Comparison of ENCODE assay signal across 13 cellular contexts in genomic region chr17:18140648-18141047, GRCh38. TPM values are rescaled to one million over a fixed set of nuclear protein-coding genes. Genes with fewer than 3 reads are reported as not detected.
A peak's percentile ranks its signal among the peaks of the same experiment; 100 is the strongest.
DNase-seq lines count a peak whose midpoint lies in the region; ATAC-seq, FAIRE-seq and TF ChIP-seq lines count a peak whose summit lies in the region.
"Had no signal": no experiment of that assay in that cellular context is flagged by ENCODE, and none has a peak within 500 bp of the region (broad histone marks: within the 10 kb centered on the region; RNA-seq: fewer than 3 reads in every experiment).

No MANE protein-coding gene starts in this region.

- no peaks in the 10 kb centered on the region for H3K36me3 Mint-ChIP-seq in stimulated activated naive B cell treated with anti-CD40 and anti-IgM and Interleukin-4, amounts not matched to agents 10 μg/mL and 1 μg/mL and 100 μg/mL, for 72 hours
- no peaks in the 10 kb centered on the region for H3K36me3 Mint-ChIP-seq in progenitor cell of endocrine pancreas (ENCODE audit: insufficient read depth)

- no peak for TF ChIP-seq EP300 in HepG2 (IDR thresholded peaks at IDR 0.05; ENCODE audit: low read depth in 2 of 2, low read length in 2 of 2)
- no peak for TF ChIP-seq EP300 in HepG2 (CRISPR knock-in tag; IDR thresholded peaks at IDR 0.05; ENCODE audit: borderline replicate concordance)

- no peak for DNase-seq in HepG2 (ENCODE audit: low spot score)
- DNase-seq in right lobe of liver = no peak
- no peak for DNase-seq in Panc1 (ENCODE audit: low read depth, low spot score)
- no peak for DNase-seq in sciatic nerve (ENCODE audit: low spot score)
- no peak for DNase-seq in stimulated activated naive B cell treated with anti-CD40 and anti-IgM and Interleukin-4, amounts not matched to agents 10 μg/mL and 1 μg/mL and 100 μg/mL, for 72 hours
- DNase-seq in H54 (ENCODE audit: insufficient read length, low spot score) = no peak
- no peak for DNase-seq in progenitor cell of endocrine pancreas (ENCODE audit: low spot score, unreplicated experiment)

- no peak overlapping the region for H3K27ac Mint-ChIP-seq in stimulated activated naive B cell treated with anti-CD40 and anti-IgM and Interleukin-4, amounts not matched to agents 10 μg/mL and 1 μg/mL and 100 μg/mL, for 72 hours
- no peak overlapping the region for H3K27ac Mint-ChIP-seq in progenitor cell of endocrine pancreas
- H3K27ac Mint-ChIP-seq: CD4-positive, alpha-beta T cell had no signal

- no peak for TF ChIP-seq POLR2A in HepG2 (IDR thresholded peaks at IDR 0.05; ENCODE audit: insufficient read depth in 1 of 2, low read depth in 2 of 2, low read length in 2 of 2)
- TF ChIP-seq POLR2A in right lobe of liver (IDR thresholded peaks at IDR 0.05) = no peak
- no peak for TF ChIP-seq POLR2A in H54 (IDR thresholded peaks at IDR 0.05; ENCODE audit: low read depth, low read length)

- no peak overlapping the region for H2AFZ ChIP-seq in HepG2 (ENCODE audit: low read length)
- H2AFZ ChIP-seq: GM23248 had no signal

- H3K27me3 ChIP-seq in HepG2 (ENCODE audit: control insufficient read depth in 1 of 2, insufficient read depth in 2 of 2, low read length in 2 of 2) = peaks cover 0 to 2% of the 10 kb centered on the region in 2 experiments; a peak in 1 of 5 replicates
- H3K27me3 ChIP-seq in right lobe of liver = no peaks in the 10 kb centered on the region
- no peaks in the 10 kb centered on the region for H3K27me3 ChIP-seq in Panc1 (ENCODE audit: control insufficient read depth, insufficient read depth, low read length)

- WGBS in HepG2 (ENCODE audit: low lambda C conversion rate) = 78% methylated on average over 3 of the region's 3 CpGs
- 60% methylated on average over 1 of the region's 3 CpGs for WGBS in right lobe of liver (ENCODE audit: insufficient coverage, low coverage, low lambda C conversion rate, missing lambda C conversion rate)

- BruUV-seq in HepG2 (replicated peaks; lab: Mats Ljungman, UMichigan) (no TSS peak), Panc1 (replicated peaks; lab: Mats Ljungman, UMichigan) (no TSS peak)

- CTCF ChIA-PET in HepG2 (lab: Yijun Ruan, JAX; ENCODE audit: low intra/inter-chr PET ratio, low total read pairs) (no interaction called here), HEK293 (lab: Yijun Ruan, JAX) (interaction anchor here (0.6 to 2.9 kb wide), 17 partner anchors 9 to 416 kb away, joined by 3 to 32 read pairs (median 5); partner anchors contain the start of gene MIEF2), Panc1 (lab: Charles Lee) (no interaction called here)

- no peak for TF ChIP-seq CTCF in HepG2 (CRISPR knock-in tag; IDR thresholded peaks at IDR 0.05)
- TF ChIP-seq CTCF in right lobe of liver (IDR thresholded peaks at IDR 0.05) = no peak
- TF ChIP-seq CTCF in HEK293 (tag by site-specific recombination; IDR thresholded peaks at IDR 0.05) = no peak
- no peak for TF ChIP-seq CTCF in Panc1 (IDR thresholded peaks at IDR 0.05)
- no peak for TF ChIP-seq CTCF in progenitor cell of endocrine pancreas (IDR thresholded peaks at IDR 0.05; ENCODE audit: unreplicated experiment)

- no peak overlapping the region for H3K4me3 ChIP-seq in HepG2 (replicated peaks in 1 of 3; ENCODE audit: insufficient read depth in 1 of 3, low read depth in 2 of 3, low read length in 3 of 3)
- no peak overlapping the region for H3K4me3 ChIP-seq in right lobe of liver
- no peak overlapping the region for H3K4me3 ChIP-seq in HEK293 (ENCODE audit: low read depth, low read length)
- H3K4me3 ChIP-seq in Panc1 (ENCODE audit: low read depth in 2 of 2, low read length in 2 of 2) = no peak overlapping the region
- H3K4me3 ChIP-seq: GM23248 had no signal

- FAIRE-seq in HepG2 (lab: Jason Lieb, UNC) (no peak), H54 (lab: Jason Lieb, UNC) (no peak)

- H3K9ac ChIP-seq in HepG2 (ENCODE audit: insufficient read depth, low read depth, low read length) = no peak overlapping the region
- H3K9ac ChIP-seq: GM23248 had no signal

- no peaks in the 10 kb centered on the region for H3K79me2 ChIP-seq in HepG2 (ENCODE audit: insufficient read depth, low read length)

- no peaks in the 10 kb centered on the region; the same call in 1 of the 2 replicates for H4K20me1 ChIP-seq in HepG2 (ENCODE audit: insufficient read depth, low read length)

- no peaks in the 10 kb centered on the region for H3K9me3 Mint-ChIP-seq in stimulated activated naive B cell treated with anti-CD40 and anti-IgM and Interleukin-4, amounts not matched to agents 10 μg/mL and 1 μg/mL and 100 μg/mL, for 72 hours
- no peaks in the 10 kb centered on the region for H3K9me3 Mint-ChIP-seq in progenitor cell of endocrine pancreas (ENCODE audit: low read depth)
- H3K9me3 Mint-ChIP-seq: CD4-positive, alpha-beta T cell had no signal

- ATAC-seq in HepG2 (no peak), right lobe of liver (no peak), Panc1 (peak; percentile 14; the same call in 1 of the 2 replicates), sciatic nerve (peak; percentile 3)
- ATAC-seq in stimulated activated naive B cell treated with anti-CD40 and anti-IgM and Interleukin-4, amounts not matched to agents 10 μg/mL and 1 μg/mL and 100 μg/mL, for 72 hours (replicated peaks) = no peak

- no peak for TF ChIP-seq RAD21 in HepG2 (CRISPR knock-in tag; IDR thresholded peaks at IDR 0.05)

- peaks cover 6 to 14% of the 10 kb centered on the region in 2 donors for H3K27me3 Mint-ChIP-seq in stimulated activated naive B cell treated with anti-CD40 and anti-IgM and Interleukin-4, amounts not matched to agents 10 μg/mL and 1 μg/mL and 100 μg/mL, for 72 hours
- peaks cover 5% of the 10 kb centered on the region for H3K27me3 Mint-ChIP-seq in progenitor cell of endocrine pancreas

- no peak overlapping the region for H3K27ac ChIP-seq in HepG2 (ENCODE audit: extremely low read length, insufficient read depth, low read length)
- peak overlapping the region in 1 of 3 donors; percentile 90 for H3K27ac ChIP-seq in right lobe of liver
- H3K27ac ChIP-seq in HEK293 (ENCODE audit: extremely low read depth, low read depth, low read length) = no peak overlapping the region
- no peak overlapping the region for H3K27ac ChIP-seq in Panc1 (ENCODE audit: low read length)
- H3K27ac ChIP-seq: C4-2B, GM23248 had no signal

- H3K4me1 Mint-ChIP-seq in stimulated activated naive B cell treated with anti-CD40 and anti-IgM and Interleukin-4, amounts not matched to agents 10 μg/mL and 1 μg/mL and 100 μg/mL, for 72 hours = peaks cover 0 to 2% of the 10 kb centered on the region in 2 donors
- H3K4me1 Mint-ChIP-seq in progenitor cell of endocrine pancreas (ENCODE audit: low read depth) = peaks cover 7% of the 10 kb centered on the region

- intact Hi-C loops in HepG2 (cut with micrococcal nuclease; ENCODE audit: unreplicated experiment) = no loop called here
- intact Hi-C loops in right lobe of liver (cut with DNase I) = no loop called here
- intact Hi-C loops in Panc1 (cut with micrococcal nuclease; ENCODE audit: unreplicated experiment) = loop anchor here (10.0 kb wide), 1 partner anchor 74 kb away; no protein-coding TSS in a partner anchor
- intact Hi-C loops in sciatic nerve (cut with DNase I) = no loop called here

- no peaks in the 10 kb centered on the region for H3K36me3 ChIP-seq in HepG2 (replicated peaks in 1 of 2; ENCODE audit: control insufficient read depth in 1 of 2, insufficient read depth in 2 of 2, low read length in 2 of 2)
- no peaks in the 10 kb centered on the region for H3K36me3 ChIP-seq in right lobe of liver
- no peaks in the 10 kb centered on the region for H3K36me3 ChIP-seq in HEK293 (ENCODE audit: control insufficient read depth in 2 of 2, insufficient read depth in 1 of 2, low read length in 2 of 2)
- H3K36me3 ChIP-seq in Panc1 (ENCODE audit: control insufficient read depth, insufficient read depth, low read length) = no peaks in the 10 kb centered on the region

- H3K9me3 ChIP-seq in HepG2 (ENCODE audit: low read length) (no peaks in the 10 kb centered on the region), right lobe of liver (no peaks in the 10 kb centered on the region), HEK293 (ENCODE audit: control insufficient read depth, insufficient read depth, low read depth, low read length) (no peaks in the 10 kb centered on the region), Panc1 (ENCODE audit: control insufficient read depth, insufficient read depth, low read depth, low read length) (no peaks in the 10 kb centered on the region)
- H3K9me3 ChIP-seq: Caco-2 had no signal

- in situ Hi-C loops in HepG2 (cut with HindIII; ENCODE audit: extremely low pct_ligation_motif_present, low pct_unique_long_range_greater_than_20kb) (no loop called here), Panc1 (cut with HindIII; ENCODE audit: low pct_unique_long_range_greater_than_20kb, low sequenced_read_pairs) (no loop called here)

- H3K4me2 ChIP-seq in HepG2 (ENCODE audit: low read depth, low read length) = 0 out of 2 replicates have a peak overlapping the region, but pooled peaks have one; percentile 24

- peaks cover 45% of the 10 kb centered on the region for H3K4me1 ChIP-seq in HepG2 (ENCODE audit: insufficient read depth, low read length)
- H3K4me1 ChIP-seq in right lobe of liver = peaks cover 0 to 46% (median 20%) of the 10 kb centered on the region in 4 donors
- no peaks in the 10 kb centered on the region for H3K4me1 ChIP-seq in HEK293 (ENCODE audit: control insufficient read depth, insufficient read depth, low read length)
- H3K4me1 ChIP-seq in Panc1 (ENCODE audit: control insufficient read depth, insufficient read depth, low read length) = no peaks in the 10 kb centered on the region

- POLR2A ChIA-PET in HepG2 (lab: Yijun Ruan, JAX) = interaction anchor here (1.0 kb wide), 1 partner anchor 43 kb away, joined by 3 read pairs; the partner anchor contains the start of gene ALKBH5
- POLR2A ChIA-PET in HEK293 (lab: Yijun Ruan, JAX) = no interaction called here
- POLR2A ChIA-PET in Panc1 (lab: Charles Lee) = no interaction called here

- H3K4me3 Mint-ChIP-seq in stimulated activated naive B cell treated with anti-CD40 and anti-IgM and Interleukin-4, amounts not matched to agents 10 μg/mL and 1 μg/mL and 100 μg/mL, for 72 hours = no peak overlapping the region
- H3K4me3 Mint-ChIP-seq in progenitor cell of endocrine pancreas (ENCODE audit: low read depth) = no peak overlapping the region
- H3K4me3 Mint-ChIP-seq: CD4-positive, alpha-beta T cell had no signal

RNA-seq across cellular contexts. Expression of gene MYO15A, which starts 32.1 kb away (rescaled TPM):
- total RNA-seq in HepG2 (2016; rRNA removed; fragmentation: Illumina TruSeq; extraction: Trizol) = 0.07 and 0.18 TPM in 2 replicates
- not detected in 2 replicates for total RNA-seq in HepG2 (2016; cell fraction: cytosol; rRNA removed; fragmentation: Illumina TruSeq; extraction: Trizol; ENCODE audit: low read depth)
- 0.11 TPM in 1 of 2 replicates, not detected in the other for total RNA-seq in HepG2 (2016; cell fraction: insoluble cytoplasmic fraction; rRNA removed; fragmentation: Illumina TruSeq; extraction: Trizol)
- not detected in 2 replicates for total RNA-seq in HepG2 (2016; cell fraction: membrane; rRNA removed; fragmentation: Illumina TruSeq; extraction: Trizol)
- total RNA-seq in HepG2 (2016; cell fraction: nucleus; rRNA removed; fragmentation: Illumina TruSeq; extraction: Trizol) = not detected in 2 replicates
- 0.20 and 0.35 TPM in 2 replicates for polyA plus RNA-seq in HepG2 (2011; rRNA removed)
- polyA plus RNA-seq in HepG2 (2011; cell fraction: cytosol; rRNA removed) = 0.01 and 0.04 TPM in 2 replicates
- 2.3 and 2.8 TPM in 2 replicates for polyA plus RNA-seq in HepG2 (2011; cell fraction: nucleus; rRNA removed)
- 0.23 and 0.32 TPM in 2 replicates for polyA plus RNA-seq in HepG2 (2012)
- not detected in 2 replicates for polyA plus RNA-seq in HepG2 (2016; cell fraction: cytosol; fragmentation: Illumina TruSeq; extraction: Trizol; ENCODE audit: low read depth)
- polyA plus RNA-seq in HepG2 (2016; cell fraction: insoluble cytoplasmic fraction; fragmentation: Illumina TruSeq; extraction: Trizol; ENCODE audit: low read depth) = not detected in 2 replicates
- not detected in 2 replicates for polyA plus RNA-seq in HepG2 (2016; cell fraction: membrane; fragmentation: Illumina TruSeq; extraction: Trizol; ENCODE audit: low read depth)
- polyA plus RNA-seq in HepG2 (2016; cell fraction: nucleus; fragmentation: Illumina TruSeq; extraction: Trizol; ENCODE audit: insufficient read depth, low read depth) = 0.56 and 0.60 TPM in 2 replicates
- 0.02 and 0.28 TPM in 2 replicates for polyA minus RNA-seq in HepG2 (2011; rRNA and poly(A)+ RNA removed; ENCODE audit: low replicate concordance)
- not detected in 2 replicates for polyA minus RNA-seq in HepG2 (2011; cell fraction: cytosol; rRNA and poly(A)+ RNA removed)
- polyA minus RNA-seq in HepG2 (2011; cell fraction: nucleus; rRNA and poly(A)+ RNA removed) = 0.52 and 0.75 TPM in 2 replicates
- 1 to 10 TPM in 4 of 6 experiments, under 1 TPM in 2; 0.19 to 6.2 (median 1.5) TPM for total RNA-seq in right lobe of liver
- 0.36 TPM for total RNA-seq in Panc1 (2021; ENCODE audit: unreplicated experiment)
- 0.73 TPM for polyA plus RNA-seq in Panc1 (2012; ENCODE audit: insufficient read length)
- total RNA-seq in sciatic nerve = 4.4 TPM
- total RNA-seq in progenitor cell of endocrine pancreas = 3.3 and 3.9 TPM in 2 replicates
- total RNA-seq: Caco-2, G401 had no signal

RNA-seq across cellular contexts. Expression of gene ALKBH5, which starts 43.0 kb away (rescaled TPM):
- 68.9 and 77.9 TPM in 2 replicates for total RNA-seq in HepG2 (2016; rRNA removed; fragmentation: Illumina TruSeq; extraction: Trizol)
- total RNA-seq in HepG2 (2016; cell fraction: cytosol; rRNA removed; fragmentation: Illumina TruSeq; extraction: Trizol; ENCODE audit: low read depth) = 33.0 and 40.4 TPM in 2 replicates
- total RNA-seq in HepG2 (2016; cell fraction: insoluble cytoplasmic fraction; rRNA removed; fragmentation: Illumina TruSeq; extraction: Trizol) = 67.3 and 68.1 TPM in 2 replicates
- 116 and 133 TPM in 2 replicates for total RNA-seq in HepG2 (2016; cell fraction: membrane; rRNA removed; fragmentation: Illumina TruSeq; extraction: Trizol)
- total RNA-seq in HepG2 (2016; cell fraction: nucleus; rRNA removed; fragmentation: Illumina TruSeq; extraction: Trizol) = 33.2 and 35.5 TPM in 2 replicates
- polyA plus RNA-seq in HepG2 (2011; rRNA removed) = 76.9 and 81.4 TPM in 2 replicates
- polyA plus RNA-seq in HepG2 (2011; cell fraction: cytosol; rRNA removed) = 86.0 TPM in 2 replicates
- 33.7 and 38.7 TPM in 2 replicates for polyA plus RNA-seq in HepG2 (2011; cell fraction: nucleus; rRNA removed)
- polyA plus RNA-seq in HepG2 (2012) = 40.0 and 40.1 TPM in 2 replicates
- polyA plus RNA-seq in HepG2 (2016; cell fraction: cytosol; fragmentation: Illumina TruSeq; extraction: Trizol; ENCODE audit: low read depth) = 28.2 and 39.0 TPM in 2 replicates
- polyA plus RNA-seq in HepG2 (2016; cell fraction: insoluble cytoplasmic fraction; fragmentation: Illumina TruSeq; extraction: Trizol; ENCODE audit: low read depth) = 72.9 and 78.4 TPM in 2 replicates
- polyA plus RNA-seq in HepG2 (2016; cell fraction: membrane; fragmentation: Illumina TruSeq; extraction: Trizol; ENCODE audit: low read depth) = 87.0 and 103 TPM in 2 replicates
- 49.9 and 55.5 TPM in 2 replicates for polyA plus RNA-seq in HepG2 (2016; cell fraction: nucleus; fragmentation: Illumina TruSeq; extraction: Trizol; ENCODE audit: insufficient read depth, low read depth)
- 171 and 230 TPM in 2 replicates for polyA minus RNA-seq in HepG2 (2011; rRNA and poly(A)+ RNA removed; ENCODE audit: low replicate concordance)
- 93.0 and 100 TPM in 2 replicates for polyA minus RNA-seq in HepG2 (2011; cell fraction: cytosol; rRNA and poly(A)+ RNA removed)
- polyA minus RNA-seq in HepG2 (2011; cell fraction: nucleus; rRNA and poly(A)+ RNA removed) = 24.7 and 35.2 TPM in 2 replicates
- 10 to 100 TPM; 57.5 to 71.8 (median 66.1) TPM for total RNA-seq in right lobe of liver
- 94.5 TPM for total RNA-seq in Panc1 (2021; ENCODE audit: unreplicated experiment)
- polyA plus RNA-seq in Panc1 (2012; ENCODE audit: insufficient read length) = 58.6 TPM
- total RNA-seq in sciatic nerve = 96.3 TPM
- total RNA-seq in progenitor cell of endocrine pancreas = 78.1 and 78.4 TPM in 2 replicates

RNA-seq across cellular contexts. Expression of gene DRG2, which starts 52.9 kb away (rescaled TPM):
- total RNA-seq in HepG2 (2016; rRNA removed; fragmentation: Illumina TruSeq; extraction: Trizol) (23.0 and 26.6 TPM in 2 replicates), right lobe of liver (10 to 100 TPM; 10.4 to 28.8 (median 17.3) TPM), Panc1 (2021; ENCODE audit: unreplicated experiment) (42.0 TPM), sciatic nerve (29.8 TPM), progenitor cell of endocrine pancreas (42.9 and 49.3 TPM in 2 replicates)
- 34.5 and 35.0 TPM in 2 replicates for total RNA-seq in HepG2 (2016; cell fraction: cytosol; rRNA removed; fragmentation: Illumina TruSeq; extraction: Trizol; ENCODE audit: low read depth)
- total RNA-seq in HepG2 (2016; cell fraction: insoluble cytoplasmic fraction; rRNA removed; fragmentation: Illumina TruSeq; extraction: Trizol) = 19.6 and 31.0 TPM in 2 replicates
- 18.9 and 21.9 TPM in 2 replicates for total RNA-seq in HepG2 (2016; cell fraction: membrane; rRNA removed; fragmentation: Illumina TruSeq; extraction: Trizol)
- 27.8 and 29.3 TPM in 2 replicates for total RNA-seq in HepG2 (2016; cell fraction: nucleus; rRNA removed; fragmentation: Illumina TruSeq; extraction: Trizol)
- 20.1 and 24.9 TPM in 2 replicates for polyA plus RNA-seq in HepG2 (2011; rRNA removed)
- 16.7 and 20.6 TPM in 2 replicates for polyA plus RNA-seq in HepG2 (2011; cell fraction: cytosol; rRNA removed)
- 78.3 and 80.8 TPM in 2 replicates for polyA plus RNA-seq in HepG2 (2011; cell fraction: nucleus; rRNA removed)
- polyA plus RNA-seq in HepG2 (2012) = 18.5 and 21.7 TPM in 2 replicates
- polyA plus RNA-seq in HepG2 (2016; cell fraction: cytosol; fragmentation: Illumina TruSeq; extraction: Trizol; ENCODE audit: low read depth) = 7.5 and 8.3 TPM in 2 replicates
- 19.2 and 22.3 TPM in 2 replicates for polyA plus RNA-seq in HepG2 (2016; cell fraction: insoluble cytoplasmic fraction; fragmentation: Illumina TruSeq; extraction: Trizol; ENCODE audit: low read depth)
- polyA plus RNA-seq in HepG2 (2016; cell fraction: membrane; fragmentation: Illumina TruSeq; extraction: Trizol; ENCODE audit: low read depth) = 10.0 and 11.1 TPM in 2 replicates
- polyA plus RNA-seq in HepG2 (2016; cell fraction: nucleus; fragmentation: Illumina TruSeq; extraction: Trizol; ENCODE audit: insufficient read depth, low read depth) = 47.8 and 50.0 TPM in 2 replicates
- polyA minus RNA-seq in HepG2 (2011; rRNA and poly(A)+ RNA removed; ENCODE audit: low replicate concordance) = 43.9 and 69.9 TPM in 2 replicates
- polyA minus RNA-seq in HepG2 (2011; cell fraction: cytosol; rRNA and poly(A)+ RNA removed) = 10.0 and 13.9 TPM in 2 replicates
- 46.6 and 47.5 TPM in 2 replicates for polyA minus RNA-seq in HepG2 (2011; cell fraction: nucleus; rRNA and poly(A)+ RNA removed)
- polyA plus RNA-seq in Panc1 (2012; ENCODE audit: insufficient read length) = 40.5 TPM

Comparison
In these comparisons a context has a peak if more than half of its experiments do, and no peak if none do; other contexts are left out.
1. ATAC-seq: peak in Panc1 (single experiment) and sciatic nerve (single experiment); none in HepG2 (single experiment), right lobe of liver (0 of 4) and stimulated activated naive B cell treated with anti-CD40 and anti-IgM and Interleukin-4, amounts not matched to agents 10 μg/mL and 1 μg/mL and 100 μg/mL, for 72 hours (0 of 2).
2. Of the 63 proteins assayed by ChIP-seq in both HepG2 and HEK293: peak only in HepG2: none; only in HEK293: none; in both: ZNF768; in neither: 62.